In the genomic region with DNA sequence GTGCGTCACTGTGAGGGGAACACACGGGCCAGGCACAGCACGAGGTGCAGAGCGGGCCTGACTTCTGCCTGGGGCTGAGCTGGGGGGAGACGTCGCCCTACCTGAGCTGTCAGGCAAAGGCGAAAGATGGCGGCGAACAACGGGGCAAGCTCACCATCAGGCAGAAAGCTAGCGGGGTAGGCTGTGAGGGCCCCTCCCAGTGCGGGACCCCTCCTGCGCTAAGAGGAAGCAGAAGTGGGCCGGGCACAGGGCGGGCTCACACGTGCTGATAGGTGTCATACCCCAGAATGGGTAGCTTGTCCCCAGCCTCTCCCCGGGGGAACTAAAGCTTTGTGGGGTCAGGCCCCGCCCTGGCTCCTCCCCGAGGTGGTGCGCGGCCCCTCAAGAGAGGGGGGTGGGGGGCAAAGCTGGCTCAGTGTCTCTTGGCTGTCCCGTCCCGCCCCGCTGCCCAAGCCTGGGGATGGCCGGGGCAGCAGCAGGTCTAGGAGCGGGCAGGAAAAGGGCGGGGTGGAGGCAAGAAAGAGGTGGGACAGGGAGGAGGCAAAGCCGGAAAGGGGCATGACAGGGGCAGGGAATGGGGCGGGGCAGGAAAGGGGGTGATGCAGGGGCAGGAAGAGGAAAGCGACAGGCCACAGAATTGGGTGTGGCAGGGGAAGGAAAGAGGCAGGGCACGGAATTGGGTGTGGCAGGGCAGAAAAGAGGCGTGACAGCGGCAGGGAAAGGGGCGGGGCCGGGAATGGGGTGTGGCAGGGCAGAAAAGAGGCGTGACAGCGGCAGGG, we compare ENCODE assay signal across 1 cellular context.
TF ChIP-seq lines count a peak whose summit lies in the region.

No MANE protein-coding gene starts in this region.

TF ChIP-seq in GM12878, 131 proteins besides CTCF, POLR2A, EP300 and RAD21:
- TF ChIP-seq, protein P1, sequence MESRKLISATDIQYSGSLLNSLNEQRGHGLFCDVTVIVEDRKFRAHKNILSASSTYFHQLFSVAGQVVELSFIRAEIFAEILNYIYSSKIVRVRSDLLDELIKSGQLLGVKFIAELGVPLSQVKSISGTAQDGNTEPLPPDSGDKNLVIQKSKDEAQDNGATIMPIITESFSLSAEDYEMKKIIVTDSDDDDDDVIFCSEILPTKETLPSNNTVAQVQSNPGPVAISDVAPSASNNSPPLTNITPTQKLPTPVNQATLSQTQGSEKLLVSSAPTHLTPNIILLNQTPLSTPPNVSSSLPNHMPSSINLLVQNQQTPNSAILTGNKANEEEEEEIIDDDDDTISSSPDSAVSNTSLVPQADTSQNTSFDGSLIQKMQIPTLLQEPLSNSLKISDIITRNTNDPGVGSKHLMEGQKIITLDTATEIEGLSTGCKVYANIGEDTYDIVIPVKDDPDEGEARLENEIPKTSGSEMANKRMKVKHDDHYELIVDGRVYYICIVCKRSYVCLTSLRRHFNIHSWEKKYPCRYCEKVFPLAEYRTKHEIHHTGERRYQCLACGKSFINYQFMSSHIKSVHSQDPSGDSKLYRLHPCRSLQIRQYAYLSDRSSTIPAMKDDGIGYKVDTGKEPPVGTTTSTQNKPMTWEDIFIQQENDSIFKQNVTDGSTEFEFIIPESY (IDR thresholded peaks at IDR 0.05), result no peak
- TF ChIP-seq MTA3 (IDR thresholded peaks at IDR 0.05; ENCODE audit: borderline replicate concordance, low read length) (no peak), FOXK2 (IDR thresholded peaks at IDR 0.05) (no peak), CBX3 (IDR thresholded peaks at IDR 0.05; ENCODE audit: borderline replicate concordance, low read depth) (no peak), JUND (IDR thresholded peaks at IDR 0.05; ENCODE audit: low read depth, low read length) (no peak)
- TF ChIP-seq, protein P2, sequence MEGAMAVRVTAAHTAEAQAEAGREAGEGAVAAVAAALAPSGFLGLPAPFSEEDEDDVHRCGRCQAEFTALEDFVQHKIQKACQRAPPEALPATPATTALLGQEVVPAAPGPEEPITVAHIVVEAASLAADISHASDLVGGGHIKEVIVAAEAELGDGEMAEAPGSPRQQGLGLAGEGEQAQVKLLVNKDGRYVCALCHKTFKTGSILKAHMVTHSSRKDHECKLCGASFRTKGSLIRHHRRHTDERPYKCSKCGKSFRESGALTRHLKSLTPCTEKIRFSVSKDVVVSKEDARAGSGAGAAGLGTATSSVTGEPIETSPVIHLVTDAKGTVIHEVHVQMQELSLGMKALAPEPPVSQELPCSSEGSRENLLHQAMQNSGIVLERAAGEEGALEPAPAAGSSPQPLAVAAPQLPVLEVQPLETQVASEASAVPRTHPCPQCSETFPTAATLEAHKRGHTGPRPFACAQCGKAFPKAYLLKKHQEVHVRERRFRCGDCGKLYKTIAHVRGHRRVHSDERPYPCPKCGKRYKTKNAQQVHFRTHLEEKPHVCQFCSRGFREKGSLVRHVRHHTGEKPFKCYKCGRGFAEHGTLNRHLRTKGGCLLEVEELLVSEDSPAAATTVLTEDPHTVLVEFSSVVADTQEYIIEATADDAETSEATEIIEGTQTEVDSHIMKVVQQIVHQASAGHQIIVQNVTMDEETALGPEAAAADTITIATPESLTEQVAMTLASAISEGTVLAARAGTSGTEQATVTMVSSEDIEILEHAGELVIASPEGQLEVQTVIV (IDR thresholded peaks at IDR 0.05; ENCODE audit: borderline replicate concordance, partially characterized antibody), result no peak
- TF ChIP-seq, protein P3, sequence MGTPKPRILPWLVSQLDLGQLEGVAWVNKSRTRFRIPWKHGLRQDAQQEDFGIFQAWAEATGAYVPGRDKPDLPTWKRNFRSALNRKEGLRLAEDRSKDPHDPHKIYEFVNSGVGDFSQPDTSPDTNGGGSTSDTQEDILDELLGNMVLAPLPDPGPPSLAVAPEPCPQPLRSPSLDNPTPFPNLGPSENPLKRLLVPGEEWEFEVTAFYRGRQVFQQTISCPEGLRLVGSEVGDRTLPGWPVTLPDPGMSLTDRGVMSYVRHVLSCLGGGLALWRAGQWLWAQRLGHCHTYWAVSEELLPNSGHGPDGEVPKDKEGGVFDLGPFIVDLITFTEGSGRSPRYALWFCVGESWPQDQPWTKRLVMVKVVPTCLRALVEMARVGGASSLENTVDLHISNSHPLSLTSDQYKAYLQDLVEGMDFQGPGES (IDR thresholded peaks at IDR 0.05), result no peak
- TF ChIP-seq, protein P4, sequence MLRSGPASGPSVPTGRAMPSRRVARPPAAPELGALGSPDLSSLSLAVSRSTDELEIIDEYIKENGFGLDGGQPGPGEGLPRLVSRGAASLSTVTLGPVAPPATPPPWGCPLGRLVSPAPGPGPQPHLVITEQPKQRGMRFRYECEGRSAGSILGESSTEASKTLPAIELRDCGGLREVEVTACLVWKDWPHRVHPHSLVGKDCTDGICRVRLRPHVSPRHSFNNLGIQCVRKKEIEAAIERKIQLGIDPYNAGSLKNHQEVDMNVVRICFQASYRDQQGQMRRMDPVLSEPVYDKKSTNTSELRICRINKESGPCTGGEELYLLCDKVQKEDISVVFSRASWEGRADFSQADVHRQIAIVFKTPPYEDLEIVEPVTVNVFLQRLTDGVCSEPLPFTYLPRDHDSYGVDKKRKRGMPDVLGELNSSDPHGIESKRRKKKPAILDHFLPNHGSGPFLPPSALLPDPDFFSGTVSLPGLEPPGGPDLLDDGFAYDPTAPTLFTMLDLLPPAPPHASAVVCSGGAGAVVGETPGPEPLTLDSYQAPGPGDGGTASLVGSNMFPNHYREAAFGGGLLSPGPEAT (IDR thresholded peaks at IDR 0.05; ENCODE audit: low read depth), result no peak
TF ChIP-seq in GM12878: peak in this region for 0.
